23 cellular contexts compared by ENCODE assay signal in genomic region chr13:41589434-41589833, GRCh38.
DNase-seq lines count a peak whose midpoint lies in the region; ATAC-seq, FAIRE-seq and TF ChIP-seq lines count a peak whose summit lies in the region.
"Had no signal": no experiment of that assay in that cellular context is flagged by ENCODE, and none has a peak within 500 bp of the region (broad histone marks: within the 10 kb centered on the region; RNA-seq: fewer than 3 reads in every experiment).

No MANE protein-coding gene starts in this region.

- DNase-seq in activated naive CD8-positive, alpha-beta T cell treated with anti-CD3 and anti-CD28 coated beads for 36 hours, result no peak
- DNase-seq in endothelial cell of umbilical vein (ENCODE audit: low read depth, low spot score) (no peak), AML-193 (lab: John Stamatoyannopoulos, UW) (no peak), KG1 (lab: John Stamatoyannopoulos, UW) (no peak)
- DNase-seq in stimulated activated effector memory CD8-positive, alpha-beta T cell treated with anti-CD3 and anti-CD28 coated beads, Interleukin-12 subunit alpha, Interleukin-12 subunit beta, amount 100 ng/mL, for 72 hours (ENCODE audit: low spot score in 2 of 2), result no peak
- DNase-seq in activated naive CD4-positive, alpha-beta T cell treated with Interleukin-2 at 50 U/mL for 16 hours, result no peak
- DNase-seq: activated CD4-positive, alpha-beta T cell treated with anti-CD3 and anti-CD28 coated beads, Interleukin-2, amount 50 U/mL, for 1 hour; activated naive CD4-positive, alpha-beta T cell treated with anti-CD3 and anti-CD28 coated beads, Interleukin-2, amount 10 ng/mL, durations not matched to agents 7 days and 5 days; CD8-positive, alpha-beta T cell; cortex of kidney; KBM-7; left colon; NCI-H510A treated with DMSO at 0.1 percent for 48 hours; substantia nigra; uterus had no signal

- no peaks in the 10 kb centered on the region for H3K27me3 ChIP-seq in OCI-LY1 (ENCODE audit: insufficient read depth, low read length)
- no peaks in the 10 kb centered on the region for H3K27me3 ChIP-seq in endothelial cell of umbilical vein (ENCODE audit: control insufficient read depth in 2 of 2, insufficient read depth in 2 of 2, low read length in 2 of 2)
- H3K27me3 ChIP-seq: uterus had no signal

- H3K4me2 ChIP-seq in OCI-LY1 (ENCODE audit: low read length), result peak overlapping the region; percentile 40
- no peak overlapping the region for H3K4me2 ChIP-seq in endothelial cell of umbilical vein (ENCODE audit: insufficient read depth, low read length)

- no TSS peak for BruUV-seq in endothelial cell of umbilical vein (replicated peaks; lab: Mats Ljungman, UMichigan)

- H3K27ac Mint-ChIP-seq in activated naive CD8-positive, alpha-beta T cell, result peak overlapping the region; percentile 58
- no peak overlapping the region for H3K27ac Mint-ChIP-seq in activated naive CD8-positive, alpha-beta T cell treated with anti-CD3 and anti-CD28 coated beads for 36 hours
- peak overlapping the region; percentile 81 for H3K27ac Mint-ChIP-seq in stimulated activated effector memory CD8-positive, alpha-beta T cell treated with anti-CD3 and anti-CD28 coated beads, Interleukin-12 subunit alpha, Interleukin-12 subunit beta, amount 100 ng/mL, for 72 hours
- H3K27ac Mint-ChIP-seq: activated naive CD4-positive, alpha-beta T cell treated with anti-CD3 and anti-CD28 coated beads, Interleukin-2, amount 10 ng/mL, durations not matched to agents 7 days and 5 days; CD8-positive, alpha-beta T cell; mesothelial cell of epicardium had no signal

- no peaks in the 10 kb centered on the region for H3K27me3 Mint-ChIP-seq in activated naive CD8-positive, alpha-beta T cell
- no peaks in the 10 kb centered on the region for H3K27me3 Mint-ChIP-seq in activated naive CD8-positive, alpha-beta T cell treated with anti-CD3 and anti-CD28 coated beads for 36 hours
- H3K27me3 Mint-ChIP-seq: activated naive CD4-positive, alpha-beta T cell treated with anti-CD3 and anti-CD28 coated beads, Interleukin-2, amount 10 ng/mL, durations not matched to agents 7 days and 5 days; brain had no signal

- no peaks in the 10 kb centered on the region for H3K9me2 ChIP-seq in OCI-LY1 (ENCODE audit: low read depth, low read length)

- H3K4me1 ChIP-seq in OCI-LY1 (ENCODE audit: insufficient read depth, low read length, severe bottlenecking) (peaks cover 53% of the 10 kb centered on the region), endothelial cell of umbilical vein (ENCODE audit: control insufficient read depth, extremely low read depth, insufficient read depth, low read length) (peaks cover 3% of the 10 kb centered on the region)
- H3K4me1 ChIP-seq: prostate gland, uterus had no signal

- peak overlapping the region; percentile 14 for H3K4me3 ChIP-seq in OCI-LY1 (ENCODE audit: low read depth, low read length, poor library complexity, severe bottlenecking)
- H3K4me3 ChIP-seq in endothelial cell of umbilical vein (replicated peaks in 1 of 3; ENCODE audit: insufficient read depth in 1 of 3, low read depth in 1 of 3, low read length in 3 of 3), result no peak overlapping the region
- H3K4me3 ChIP-seq: prostate gland, uterus had no signal

- H4K20me1 ChIP-seq in OCI-LY1 (ENCODE audit: insufficient read depth, low read length) (no peaks in the 10 kb centered on the region), endothelial cell of umbilical vein (replicated peaks; ENCODE audit: control insufficient read depth, extremely low read depth, insufficient read depth, low read length) (no peaks in the 10 kb centered on the region)

- ATAC-seq in stimulated activated effector memory CD8-positive, alpha-beta T cell treated with anti-CD3 and anti-CD28 coated beads, Interleukin-12 subunit alpha, Interleukin-12 subunit beta, amount 100 ng/mL, for 72 hours, result no peak
- ATAC-seq: CD8-positive, alpha-beta T cell; left colon; Right ventricle myocardium inferior had no signal

- no peaks in the 10 kb centered on the region for H3F3A ChIP-seq in OCI-LY1 (ENCODE audit: insufficient read depth, low read length)

- dilution Hi-C loops in endothelial cell of umbilical vein (cut with MboI; ENCODE audit: extremely low pct_ligation_motif_present, low sequenced_read_pairs), result no loop called here

- POLR2A ChIA-PET in endothelial cell of umbilical vein (lab: Charles Lee), result interaction anchor here (0.6 kb wide), 1 partner anchor 103 kb away, joined by 3 read pairs; no protein-coding TSS in a partner anchor

- CTCF ChIA-PET in endothelial cell of umbilical vein (lab: Charles Lee), result interaction anchor here (1.0 kb wide), 2 partner anchors 12 to 25 kb away, joined by 3 read pairs; no protein-coding TSS in a partner anchor

- TF ChIP-seq CTCF in OCI-LY1 (IDR thresholded peaks at IDR 0.05; ENCODE audit: low read length), result no peak
- no peak for TF ChIP-seq CTCF in endothelial cell of umbilical vein (IDR thresholded peaks at IDR 0.05; ENCODE audit: extremely low read depth in 1 of 2, insufficient read depth in 1 of 2, low read depth in 1 of 2, low read length in 2 of 2)

- intact Hi-C loops in endothelial cell of umbilical vein (cut with micrococcal nuclease), result no loop called here

- no peak for FAIRE-seq in endothelial cell of umbilical vein (lab: Jason Lieb, UNC)
- FAIRE-seq: GM12892 had no signal

- H3K27ac ChIP-seq in OCI-LY1 (ENCODE audit: low read depth, low read length, poor library complexity, severe bottlenecking) (peak overlapping the region; percentile 92), endothelial cell of umbilical vein (ENCODE audit: insufficient read depth, low read depth, low read length) (peak overlapping the region; percentile 36)
- H3K27ac ChIP-seq: prostate gland, uterus had no signal

- peaks cover 9% of the 10 kb centered on the region for H3K4me1 Mint-ChIP-seq in activated naive CD8-positive, alpha-beta T cell (ENCODE audit: low read depth)
- peaks cover 11% of the 10 kb centered on the region for H3K4me1 Mint-ChIP-seq in activated naive CD8-positive, alpha-beta T cell treated with anti-CD3 and anti-CD28 coated beads for 36 hours
- H3K4me1 Mint-ChIP-seq in stimulated activated effector memory CD8-positive, alpha-beta T cell treated with anti-CD3 and anti-CD28 coated beads, Interleukin-12 subunit alpha, Interleukin-12 subunit beta, amount 100 ng/mL, for 72 hours, result peaks cover 14% of the 10 kb centered on the region
- H3K4me1 Mint-ChIP-seq: activated naive CD4-positive, alpha-beta T cell treated with anti-CD3 and anti-CD28 coated beads, Interleukin-2, amount 10 ng/mL, durations not matched to agents 7 days and 5 days; neural crest cell had no signal

- H3K9ac ChIP-seq in OCI-LY1 (ENCODE audit: low read length) (peak overlapping the region; percentile 54; the same call in 1 of the 2 replicates), endothelial cell of umbilical vein (replicated peaks; ENCODE audit: extremely low read depth, insufficient read depth, low read length) (no peak overlapping the region)

- H3K4me3 Mint-ChIP-seq in activated naive CD8-positive, alpha-beta T cell, result no peak overlapping the region
- no peak overlapping the region for H3K4me3 Mint-ChIP-seq in activated naive CD8-positive, alpha-beta T cell treated with anti-CD3 and anti-CD28 coated beads for 36 hours
- H3K4me3 Mint-ChIP-seq in stimulated activated effector memory CD8-positive, alpha-beta T cell treated with anti-CD3 and anti-CD28 coated beads, Interleukin-12 subunit alpha, Interleukin-12 subunit beta, amount 100 ng/mL, for 72 hours, result no peak overlapping the region
- H3K4me3 Mint-ChIP-seq: activated naive CD4-positive, alpha-beta T cell treated with anti-CD3 and anti-CD28 coated beads, Interleukin-2, amount 10 ng/mL, durations not matched to agents 7 days and 5 days; brain; CD8-positive, alpha-beta T cell; mesothelial cell of epicardium; neural crest cell had no signal

- no peaks in the 10 kb centered on the region for H3K9me1 ChIP-seq in endothelial cell of umbilical vein (replicated peaks; ENCODE audit: control insufficient read depth, extremely low read depth, insufficient read depth, low read length)

- peaks cover 23% of the 10 kb centered on the region for H3K36me3 Mint-ChIP-seq in activated naive CD8-positive, alpha-beta T cell
- peaks cover 31% of the 10 kb centered on the region for H3K36me3 Mint-ChIP-seq in activated naive CD8-positive, alpha-beta T cell treated with anti-CD3 and anti-CD28 coated beads for 36 hours
- peaks cover 7% of the 10 kb centered on the region for H3K36me3 Mint-ChIP-seq in stimulated activated effector memory CD8-positive, alpha-beta T cell treated with anti-CD3 and anti-CD28 coated beads, Interleukin-12 subunit alpha, Interleukin-12 subunit beta, amount 100 ng/mL, for 72 hours

- H2AFZ ChIP-seq in OCI-LY1 (ENCODE audit: low read length) (no peak overlapping the region), endothelial cell of umbilical vein (ENCODE audit: low read depth, low read length) (no peak overlapping the region)

- no peaks in the 10 kb centered on the region for H3K9me3 Mint-ChIP-seq in activated naive CD8-positive, alpha-beta T cell (ENCODE audit: low read depth)
- H3K9me3 Mint-ChIP-seq in activated naive CD8-positive, alpha-beta T cell treated with anti-CD3 and anti-CD28 coated beads for 36 hours, result no peaks in the 10 kb centered on the region
- no peaks in the 10 kb centered on the region for H3K9me3 Mint-ChIP-seq in stimulated activated effector memory CD8-positive, alpha-beta T cell treated with anti-CD3 and anti-CD28 coated beads, Interleukin-12 subunit alpha, Interleukin-12 subunit beta, amount 100 ng/mL, for 72 hours
- H3K9me3 Mint-ChIP-seq: activated naive CD4-positive, alpha-beta T cell treated with anti-CD3 and anti-CD28 coated beads, Interleukin-2, amount 10 ng/mL, durations not matched to agents 7 days and 5 days; brain; CD8-positive, alpha-beta T cell; mesothelial cell of epicardium; neural crest cell had no signal

- no peaks in the 10 kb centered on the region for H3K79me2 ChIP-seq in OCI-LY1 (ENCODE audit: insufficient read depth, low read length)
- no peaks in the 10 kb centered on the region for H3K79me2 ChIP-seq in endothelial cell of umbilical vein (ENCODE audit: control insufficient read depth, insufficient read depth, low read length)

- H3K36me3 ChIP-seq in OCI-LY1 (ENCODE audit: insufficient read depth, low read length) (peaks cover 7% of the 10 kb centered on the region; the same call in 1 of the 2 replicates), endothelial cell of umbilical vein (ENCODE audit: control insufficient read depth in 2 of 2, extremely low read depth in 1 of 2, insufficient read depth in 2 of 2, low read length in 2 of 2) (no peaks in the 10 kb centered on the region)
- H3K36me3 ChIP-seq: prostate gland, uterus had no signal

- no peak for TF ChIP-seq POLR2A in endothelial cell of umbilical vein (IDR thresholded peaks at IDR 0.05; ENCODE audit: low read depth, low read length)

- H3K9me3 ChIP-seq in OCI-LY1 (ENCODE audit: low read length) (no peaks in the 10 kb centered on the region), endothelial cell of umbilical vein (replicated peaks; ENCODE audit: control insufficient read depth, insufficient read depth, low read length) (no peaks in the 10 kb centered on the region)
- H3K9me3 ChIP-seq: prostate gland, uterus had no signal

TF ChIP-seq in endothelial cell of umbilical vein, 7 proteins besides CTCF, POLR2A, EP300 and RAD21 (continues in another document):
- TF ChIP-seq GATA2 (IDR thresholded peaks at IDR 0.05; ENCODE audit: insufficient read depth, insufficient read length, low read depth, low read length), result no peak
- TF ChIP-seq FOS (IDR thresholded peaks at IDR 0.05; ENCODE audit: borderline replicate concordance, insufficient read depth, low read length), result no peak
